ENCODE assay signal across 8 cellular contexts in the genomic region with DNA sequence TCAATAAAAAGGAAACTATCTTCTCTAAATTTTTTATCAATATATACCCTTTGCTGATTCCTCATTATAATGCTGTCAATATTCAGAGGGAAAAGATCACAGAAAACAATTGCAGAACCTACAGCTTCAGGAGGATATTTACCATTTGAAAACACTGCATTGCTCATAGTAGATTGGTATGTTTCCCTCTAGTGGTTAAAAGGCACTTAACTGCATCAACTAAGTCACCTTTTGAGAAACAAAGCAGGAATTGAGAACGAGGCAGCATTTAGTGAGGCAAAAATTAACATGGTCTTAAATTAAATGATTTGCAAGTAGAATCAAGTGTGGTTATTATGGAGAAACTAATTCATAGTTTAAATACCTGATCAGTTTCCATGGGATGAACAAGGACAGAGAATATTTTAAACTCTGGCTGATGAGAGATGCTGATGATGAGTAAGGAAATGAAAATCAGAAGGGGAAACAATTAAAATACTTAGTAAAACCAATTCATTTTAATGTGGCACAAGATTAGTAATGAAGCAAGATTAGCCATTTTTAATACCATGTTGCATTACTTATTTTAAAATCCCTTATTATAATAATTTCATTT.
DNase-seq lines count a peak whose midpoint lies in the region; ATAC-seq, FAIRE-seq and TF ChIP-seq lines count a peak whose summit lies in the region.

No MANE protein-coding gene starts in this region.

- peak; percentile 63 for TF ChIP-seq CTCF in mesothelial cell of epicardium (IDR thresholded peaks at IDR 0.05; ENCODE audit: unreplicated experiment)

- POLR2A ChIA-PET in activated CD8-positive, alpha-beta T cell treated with anti-CD3 and anti-CD28 coated beads, Interleukin-2, amount 10 ng/mL, durations not matched to agents 7 days and 5 days (lab: Charles Lee) = no interaction called here

- H3K4me3 ChIP-seq in adipocyte (ENCODE audit: low read length) = no peak overlapping the region

- peak overlapping the region; percentile 3 for H3K27ac Mint-ChIP-seq in mesothelial cell of epicardium
- no peak overlapping the region for H3K27ac Mint-ChIP-seq in activated CD8-positive, alpha-beta T cell treated with anti-CD3 and anti-CD28 coated beads, Interleukin-2, amount 10 ng/mL, durations not matched to agents 7 days and 5 days

- ATAC-seq in GM21619 (IDR thresholded peaks at IDR 0.05; ENCODE audit: unreplicated experiment) = peak; percentile 56
- no peak for ATAC-seq in activated CD8-positive, alpha-beta T cell treated with anti-CD3 and anti-CD28 coated beads, Interleukin-2, amount 10 ng/mL, durations not matched to agents 7 days and 5 days

- no peak overlapping the region for H3K4me3 Mint-ChIP-seq in mesothelial cell of epicardium
- no peak overlapping the region for H3K4me3 Mint-ChIP-seq in activated CD8-positive, alpha-beta T cell treated with anti-CD3 and anti-CD28 coated beads, Interleukin-2, amount 10 ng/mL, durations not matched to agents 7 days and 5 days

- H3K4me1 Mint-ChIP-seq in mesothelial cell of epicardium = peaks cover 30% of the 10 kb centered on the region
- H3K4me1 Mint-ChIP-seq in activated CD8-positive, alpha-beta T cell treated with anti-CD3 and anti-CD28 coated beads, Interleukin-2, amount 10 ng/mL, durations not matched to agents 7 days and 5 days (ENCODE audit: low read depth) = no peaks in the 10 kb centered on the region

- no peak overlapping the region for H3K9ac ChIP-seq in adipocyte (ENCODE audit: low read length)

- H3K36me3 ChIP-seq in adipocyte (ENCODE audit: control insufficient read depth, insufficient read depth, low read length, severe bottlenecking) = no peaks in the 10 kb centered on the region

- H3K9me3 Mint-ChIP-seq in mesothelial cell of epicardium = peaks cover 5% of the 10 kb centered on the region
- no peaks in the 10 kb centered on the region for H3K9me3 Mint-ChIP-seq in activated CD8-positive, alpha-beta T cell treated with anti-CD3 and anti-CD28 coated beads, Interleukin-2, amount 10 ng/mL, durations not matched to agents 7 days and 5 days (ENCODE audit: insufficient read depth)

- CTCF ChIA-PET in activated CD8-positive, alpha-beta T cell treated with anti-CD3 and anti-CD28 coated beads, Interleukin-2, amount 10 ng/mL, durations not matched to agents 7 days and 5 days (lab: Charles Lee) = no interaction called here

- peak; percentile 78 for FAIRE-seq in A204.1 (lab: Jason Lieb, UNC)

- no peaks in the 10 kb centered on the region for H3K36me3 Mint-ChIP-seq in mesothelial cell of epicardium
- no peaks in the 10 kb centered on the region for H3K36me3 Mint-ChIP-seq in activated CD8-positive, alpha-beta T cell treated with anti-CD3 and anti-CD28 coated beads, Interleukin-2, amount 10 ng/mL, durations not matched to agents 7 days and 5 days (ENCODE audit: low read depth)

- H3K4me1 ChIP-seq in adipocyte (ENCODE audit: control insufficient read depth, insufficient read depth, low read length) = no peaks in the 10 kb centered on the region

- H3K27me3 ChIP-seq in adipocyte (replicated peaks; ENCODE audit: control insufficient read depth, insufficient read depth, low read length) = no peaks in the 10 kb centered on the region

- no peaks in the 10 kb centered on the region for H3K9me3 ChIP-seq in adipocyte (ENCODE audit: control insufficient read depth, low read length)

- DNase-seq in NCI-H146 treated with DMSO at 0.1 percent for 48 hours (lab: John Stamatoyannopoulos, UW; ENCODE audit: unreplicated experiment) = peak; percentile 61
- peak; percentile 4 for DNase-seq in adipocyte (ENCODE audit: low read depth)
- DNase-seq in mesothelial cell of epicardium (ENCODE audit: low spot score in 2 of 2, unreplicated experiment in 2 of 2) = no peak
- no peak for DNase-seq in activated CD8-positive, alpha-beta T cell treated with anti-CD3 and anti-CD28 coated beads, Interleukin-2, amount 10 ng/mL, durations not matched to agents 7 days and 5 days
- no peak for DNase-seq in NCI-H1048 (lab: John Stamatoyannopoulos, UW)
- no peak for DNase-seq in activated CD4-positive, alpha-beta T cell treated with anti-CD3 and anti-CD28 coated beads, Interleukin-2, amount 50 U/mL, for 4 hours

- H3K27me3 Mint-ChIP-seq in mesothelial cell of epicardium (ENCODE audit: low read depth) = no peaks in the 10 kb centered on the region
- H3K27me3 Mint-ChIP-seq in activated CD8-positive, alpha-beta T cell treated with anti-CD3 and anti-CD28 coated beads, Interleukin-2, amount 10 ng/mL, durations not matched to agents 7 days and 5 days (ENCODE audit: low read depth) = no peaks in the 10 kb centered on the region

Comparison
In these comparisons a context has a peak if more than half of its experiments do, and no peak if none do; other contexts are left out.
1. DNase-seq: peak in NCI-H146 treated with DMSO at 0.1 percent for 48 hours (single experiment) and adipocyte (single experiment); none in mesothelial cell of epicardium (0 of 2), activated CD8-positive, alpha-beta T cell treated with anti-CD3 and anti-CD28 coated beads, Interleukin-2, amount 10 ng/mL, durations not matched to agents 7 days and 5 days (single experiment), NCI-H1048 (single experiment) and activated CD4-positive, alpha-beta T cell treated with anti-CD3 and anti-CD28 coated beads, Interleukin-2, amount 50 U/mL, for 4 hours (0 of 2).